In the genomic region with DNA sequence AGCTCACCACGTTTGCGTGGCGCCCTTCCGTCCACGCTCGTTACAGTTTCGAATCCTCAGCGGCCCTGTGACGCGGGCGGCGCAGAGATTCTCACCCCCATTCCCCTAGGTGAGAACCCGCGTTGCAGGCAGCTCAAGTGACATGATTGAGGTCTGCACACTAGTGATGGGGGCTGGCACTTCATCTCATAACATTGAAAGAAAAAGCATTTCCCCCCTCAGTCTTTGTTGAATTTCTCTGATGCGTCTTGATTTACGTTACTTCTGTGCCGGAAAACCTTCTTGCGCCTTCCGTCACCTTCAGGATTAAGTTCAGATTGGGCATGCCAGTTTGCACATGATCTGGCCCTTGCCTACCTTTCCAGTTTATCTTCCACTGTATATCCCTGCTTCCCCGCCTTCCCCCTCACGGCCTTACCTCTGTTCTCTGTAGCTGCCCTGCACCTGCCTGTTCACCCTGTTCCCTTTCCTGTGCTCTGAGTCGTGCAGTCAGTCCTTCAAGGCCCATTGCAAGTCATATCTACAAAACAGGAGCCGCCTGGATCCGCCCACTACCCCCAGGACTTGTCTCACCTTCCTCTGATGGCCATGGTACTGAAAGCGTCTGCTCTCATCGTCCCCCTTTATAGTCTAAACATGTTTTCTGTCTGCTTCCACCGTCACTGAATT, we compare ENCODE assay signal across 8 cellular contexts. TPM values are rescaled to one million over a fixed set of nuclear protein-coding genes. Genes with fewer than 3 reads are reported as not detected.
DNase-seq lines count a peak whose midpoint lies in the region; ATAC-seq and TF ChIP-seq lines count a peak whose summit lies in the region.

No MANE protein-coding gene starts in this region.

- DNase-seq in COLO668 (lab: John Stamatoyannopoulos, UW; ENCODE audit: unreplicated experiment) (peak; percentile 64), NCI-H526 treated with DMSO at 0.1 percent for 48 hours (lab: John Stamatoyannopoulos, UW) (peak; percentile 82), erythroblast (lab: John Stamatoyannopoulos, UW) (peak; percentile 53 to 62), thyroid gland (no peak), COLO829 (ENCODE audit: low spot score) (no peak)
- DNase-seq in activated CD8-positive, alpha-beta memory T cell treated with anti-CD3 and anti-CD28 coated beads, Interleukin-2, amount 50 U/mL, for 48 hours = peak; percentile 77

- intact Hi-C loops in thyroid gland (cut with DNase I) = no loop called here

- H2AFZ ChIP-seq in neuron (ENCODE audit: low read depth, low read length) = peak overlapping the region; percentile 60

- peak overlapping the region in 2 of 3 donors; percentile 94 to 96 for H3K27ac ChIP-seq in thyroid gland

- H3K4me1 ChIP-seq in neuron (ENCODE audit: insufficient read depth, low read length) (peaks cover 15% of the 10 kb centered on the region), thyroid gland (peaks cover 32 to 50% of the 10 kb centered on the region in 2 donors)

- no peaks in the 10 kb centered on the region for H3K27me3 ChIP-seq in neuron (ENCODE audit: insufficient read depth, low read length)
- H3K27me3 ChIP-seq in thyroid gland = no peaks in the 10 kb centered on the region

- TF ChIP-seq POLR2A in erythroblast (IDR thresholded peaks at IDR 0.05; ENCODE audit: low read length) (no peak), thyroid gland (IDR thresholded peaks at IDR 0.05) (no peak)

- peak overlapping the region; percentile 88 for H3K4me3 ChIP-seq in neuron (ENCODE audit: low read length)
- H3K4me3 ChIP-seq in thyroid gland (replicated peaks in 1 of 3) = peak overlapping the region in 2 of 3 donors; percentile 31 to 69

- no peaks in the 10 kb centered on the region for H3K9me3 ChIP-seq in neuron (ENCODE audit: low read length)
- no peaks in the 10 kb centered on the region for H3K9me3 ChIP-seq in thyroid gland

- WGBS in thyroid gland, 2 donors = 47 to 53% methylated on average over 25 to 27 of the region's 27 CpGs

- no peak for TF ChIP-seq CTCF in thyroid gland (IDR thresholded peaks at IDR 0.05)

- peaks cover 31% of the 10 kb centered on the region for H3K36me3 ChIP-seq in neuron (ENCODE audit: insufficient read depth, low read length)
- H3K36me3 ChIP-seq in thyroid gland = no peaks in the 10 kb centered on the region

- peak; percentile 17 for ATAC-seq in GM21723 (IDR thresholded peaks at IDR 0.05; ENCODE audit: unreplicated experiment)

RNA-seq across cellular contexts. Expression of a gene that starts 1.1 kb away (rescaled TPM):
- total RNA-seq in thyroid gland = 10 to 100 TPM; 10.1 to 20.3 (median 11.8) TPM

RNA-seq across cellular contexts. Expression of a gene that starts 40.9 kb away (rescaled TPM):
- 1 to 10 TPM in 2 of 4 donors, under 1 TPM in 2; 0.44 to 1.7 (median 0.92) TPM for total RNA-seq in thyroid gland

Comparison
In these comparisons a context has a peak if more than half of its experiments do, and no peak if none do; other contexts are left out.
1. DNase-seq: peak in COLO668 (single experiment), NCI-H526 treated with DMSO at 0.1 percent for 48 hours (single experiment), activated CD8-positive, alpha-beta memory T cell treated with anti-CD3 and anti-CD28 coated beads, Interleukin-2, amount 50 U/mL, for 48 hours (single experiment) and erythroblast (2 of 2); none in thyroid gland (0 of 2) and COLO829 (single experiment).